Comparison of ENCODE assay signal across 10 cellular contexts in the genomic region with DNA sequence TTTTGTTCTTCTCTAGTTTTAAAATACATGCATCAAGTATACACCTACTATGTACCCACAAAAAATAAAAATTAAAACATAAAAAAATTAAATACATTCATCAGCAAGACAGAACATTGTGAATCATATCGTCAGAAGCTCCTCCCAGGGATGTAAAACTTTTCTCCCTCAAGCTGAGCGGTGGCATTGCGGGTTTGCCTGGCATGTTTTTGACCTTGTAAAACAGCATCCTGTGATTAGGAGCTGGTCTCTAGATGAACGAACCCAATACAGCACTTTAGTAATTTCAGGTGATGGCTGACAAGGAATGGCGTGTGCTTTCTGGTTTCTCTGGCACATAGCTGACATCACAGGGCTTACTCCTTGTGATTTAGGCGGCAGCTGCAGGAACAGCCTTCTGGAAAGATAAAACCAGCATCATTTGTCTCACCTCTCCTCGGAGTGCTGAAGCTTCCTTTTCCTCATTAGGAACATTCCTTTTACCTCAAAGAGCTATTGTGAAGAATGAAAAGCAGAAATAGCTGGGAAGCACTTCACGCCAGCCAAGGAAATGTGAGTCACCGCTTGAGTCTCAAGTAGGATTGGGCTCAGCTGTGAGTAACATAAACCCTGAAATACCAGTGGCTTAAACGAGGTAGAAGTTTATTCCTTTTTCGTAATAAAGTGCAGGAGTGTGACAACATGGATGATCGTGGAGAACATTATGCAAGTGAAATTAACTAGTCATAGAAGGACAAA. TPM values are rescaled to one million over a fixed set of nuclear protein-coding genes. Genes with fewer than 3 reads are reported as not detected.
DNase-seq lines count a peak whose midpoint lies in the region; ATAC-seq and TF ChIP-seq lines count a peak whose summit lies in the region.
"Had no signal": no experiment of that assay in that cellular context is flagged by ENCODE, and none has a peak within 500 bp of the region (broad histone marks: within the 10 kb centered on the region; RNA-seq: fewer than 3 reads in every experiment).

No MANE protein-coding gene starts in this region.

- no peaks in the 10 kb centered on the region for H3K27me3 ChIP-seq in IMR-90 (ENCODE audit: control insufficient read depth, insufficient read depth, low read length)
- no peaks in the 10 kb centered on the region for H3K27me3 ChIP-seq in left lung

- no peak overlapping the region for H3K56ac ChIP-seq in IMR-90 (ENCODE audit: extremely low read depth, insufficient read depth, low read length)

- no peak overlapping the region; the same call in 1 of the 2 replicates for H3K4me3 ChIP-seq in AG10803 (ENCODE audit: low read length)
- H3K4me3 ChIP-seq in IMR-90 (ENCODE audit: insufficient read depth, low read depth, low read length), result peak overlapping the region; percentile 9; the same call in 1 of the 2 replicates
- H3K4me3 ChIP-seq in astrocyte of the spinal cord (ENCODE audit: low read depth, low read length), result no peak overlapping the region
- no peak overlapping the region for H3K4me3 ChIP-seq in left lung

- H3K4me1 ChIP-seq in IMR-90 (ENCODE audit: control insufficient read depth, insufficient read depth, low read length) (peaks cover 3% of the 10 kb centered on the region; the same call in 1 of the 2 replicates), left lung (no peaks in the 10 kb centered on the region)

- peak overlapping the region; percentile 10 for H4K5ac ChIP-seq in IMR-90 (ENCODE audit: low read depth, low read length)

- peak overlapping the region; percentile 75 for H2BK120ac ChIP-seq in IMR-90 (ENCODE audit: low read depth, low read length)

- H4K8ac ChIP-seq in IMR-90 (ENCODE audit: low read depth in 2 of 2, low read length in 2 of 2), result peak overlapping the region in 1 of 2 experiments; percentile 59; a peak in 2 of 4 replicates

- no peak overlapping the region; the same call in 1 of the 2 replicates for H4K91ac ChIP-seq in IMR-90 (ENCODE audit: insufficient read depth, low read depth, low read length)

- H3K4ac ChIP-seq in IMR-90 (ENCODE audit: low read depth, low read length), result peak overlapping the region; percentile 56

- H2AK9ac ChIP-seq in IMR-90 (replicated peaks; ENCODE audit: low read depth, low read length, poor library complexity), result peak overlapping the region; percentile 52

- H4K20me1 ChIP-seq in IMR-90 (ENCODE audit: insufficient read depth, low read length), result no peaks in the 10 kb centered on the region

- BruUV-seq in IMR-90 (replicated peaks; lab: Mats Ljungman, UMichigan), result no TSS peak

- peak overlapping the region; percentile 71 for H2BK20ac ChIP-seq in IMR-90 (ENCODE audit: low read depth, low read length)

- peak overlapping the region; percentile 81 for H3K4me2 ChIP-seq in IMR-90 (ENCODE audit: low read depth, low read length)

- peak overlapping the region; percentile 13; the same call in 1 of the 2 replicates for H2AK5ac ChIP-seq in IMR-90 (ENCODE audit: low read depth, low read length)

- H3K9ac ChIP-seq in IMR-90 (ENCODE audit: low read depth, low read length), result no peak overlapping the region

- dilution Hi-C loops in IMR-90 (cut with HindIII; ENCODE audit: low sequenced_read_pairs, unreplicated experiment), result no loop called here

- TF ChIP-seq CTCF in AG10803 (conservative IDR thresholded peaks at IDR 0.05; ENCODE audit: low read length) (no peak), IMR-90 (conservative IDR thresholded peaks at IDR 0.05; ENCODE audit: low read depth, low read length) (no peak), astrocyte of the spinal cord (IDR thresholded peaks at IDR 0.05; ENCODE audit: low read depth, low read length) (no peak), left lung (IDR thresholded peaks at IDR 0.05) (no peak)

- DNase-seq in AG10803 (ENCODE audit: low read depth) (peak; percentile 85), IMR-90 (peak; percentile 96), astrocyte of the spinal cord (ENCODE audit: low read depth, low spot score) (peak; percentile 90), left lung (peak in 1 of 2 donors; percentile 46), NCI-H1436 (lab: John Stamatoyannopoulos, UW) (no peak)
- DNase-seq in activated effector memory CD4-positive, alpha-beta T cell treated with anti-CD3 and anti-CD28 coated beads, Interleukin-2, amount 50 U/mL, for 16 hours, result no peak

- H2BK5ac ChIP-seq in IMR-90 (ENCODE audit: low read depth, low read length, poor library complexity, severe bottlenecking), result peak overlapping the region; percentile 54

- no peaks in the 10 kb centered on the region for H3K79me1 ChIP-seq in IMR-90 (ENCODE audit: low read depth in 1 of 2, low read length in 2 of 2)

- peak; percentile 90 for ATAC-seq in IMR-90 (ENCODE audit: low read depth)
- ATAC-seq in left lung, result peak; percentile 91
- ATAC-seq in GM18873 (IDR thresholded peaks at IDR 0.05; ENCODE audit: low FRiP score, unreplicated experiment), result no peak
- ATAC-seq in GM21423 (IDR thresholded peaks at IDR 0.05; ENCODE audit: unreplicated experiment), result no peak
- ATAC-seq: sciatic nerve had no signal

- H3K36me3 ChIP-seq in IMR-90 (ENCODE audit: control insufficient read depth, insufficient read depth, low read length) (no peaks in the 10 kb centered on the region), left lung (no peaks in the 10 kb centered on the region)

- 0 out of 2 replicates have a peak, but pooled peaks cover 3% of the 10 kb centered on the region for H3K9me1 ChIP-seq in IMR-90 (ENCODE audit: insufficient read depth, low read length)

- H3K27ac ChIP-seq in IMR-90 (ENCODE audit: insufficient read depth, low read length) (peak overlapping the region; percentile 78), left lung (peak overlapping the region in 1 of 2 donors; percentile 21)

- H3K23ac ChIP-seq in IMR-90 (ENCODE audit: low read depth, low read length), result no peak overlapping the region

- TF ChIP-seq POLR2A in IMR-90 (IDR thresholded peaks at IDR 0.05; ENCODE audit: low read depth, low read length), result no peak

- CTCF ChIA-PET in IMR-90 (lab: Yijun Ruan, JAX), result interaction anchor here (0.6 to 0.9 kb wide), 3 partner anchors 38 to 238 kb away, joined by 3 to 5 read pairs (median 3); no protein-coding TSS in a partner anchor

- 40% methylated on average over 1 of the region's 12 CpGs; no CpG with 5 or more reads in 1 of the 2 experiments for WGBS in IMR-90 (ENCODE audit: extremely low coverage in 2 of 2, insufficient read length in 1 of 2), 2 experiments

- H2BK15ac ChIP-seq in IMR-90 (ENCODE audit: low read depth, low read length), result peak overlapping the region; percentile 40; the same call in 2 of the 3 replicates

- intact Hi-C loops in IMR-90 (cut with micrococcal nuclease) (no loop called here), left lung (cut with DNase I) (no loop called here)

- H3K18ac ChIP-seq in IMR-90 (ENCODE audit: low read depth, low read length), result peak overlapping the region; percentile 87

- peak overlapping the region; percentile 80 for H2AFZ ChIP-seq in IMR-90 (replicated peaks; ENCODE audit: low read length, poor library complexity)

- POLR2A ChIA-PET in IMR-90 (lab: Charles Lee; ENCODE audit: unreplicated experiment), result interaction anchor here (0.6 kb wide), 1 partner anchor 109 kb away, joined by 7 read pairs; no protein-coding TSS in a partner anchor

- H3K9me3 ChIP-seq in IMR-90 (ENCODE audit: control insufficient read depth, insufficient read depth, low read length), result no peaks in the 10 kb centered on the region
- no peaks in the 10 kb centered on the region for H3K9me3 ChIP-seq in left lung

- H3K14ac ChIP-seq in IMR-90 (replicated peaks; ENCODE audit: low read depth, low read length), result 0 out of 2 replicates have a peak overlapping the region, but pooled peaks have one; percentile 12

- TF ChIP-seq RAD21 in IMR-90 (IDR thresholded peaks at IDR 0.05; ENCODE audit: low read length), result no peak

- in situ Hi-C loops in IMR-90 (cut with MboI; ENCODE audit: low sequenced_read_pairs), result no loop called here
- in situ Hi-C loops in astrocyte of the spinal cord (cut with HindIII; ENCODE audit: low sequenced_read_pairs), result no loop called here

TF ChIP-seq in IMR-90, 13 proteins besides CTCF, POLR2A, EP300 and RAD21:
- TF ChIP-seq SMC3 (IDR thresholded peaks at IDR 0.05; ENCODE audit: low read depth, low read length) (no peak), RFX5 (IDR thresholded peaks at IDR 0.05; ENCODE audit: low read depth, low read length) (no peak), CHD1 (IDR thresholded peaks at IDR 0.05; ENCODE audit: low read depth, low read length) (no peak), NFE2L2 (IDR thresholded peaks at IDR 0.05; ENCODE audit: low read depth, low read length) (no peak), FOS (IDR thresholded peaks at IDR 0.05; ENCODE audit: low read depth, low read length) (peak; percentile 79), RCOR1 (IDR thresholded peaks at IDR 0.05; ENCODE audit: insufficient replicate concordance, low read length) (no peak), MXI1 (IDR thresholded peaks at IDR 0.05; ENCODE audit: borderline replicate concordance, low read depth, low read length) (no peak), MAFK (IDR thresholded peaks at IDR 0.05; ENCODE audit: low read depth, low read length) (no peak), MAZ (IDR thresholded peaks at IDR 0.05; ENCODE audit: borderline replicate concordance, low read depth, low read length) (no peak), BHLHE40 (IDR thresholded peaks at IDR 0.05; ENCODE audit: low read depth, low read length) (no peak), CEBPB (IDR thresholded peaks at IDR 0.05; ENCODE audit: low read depth, low read length) (peak; percentile 88)
- TF ChIP-seq, protein P1, sequence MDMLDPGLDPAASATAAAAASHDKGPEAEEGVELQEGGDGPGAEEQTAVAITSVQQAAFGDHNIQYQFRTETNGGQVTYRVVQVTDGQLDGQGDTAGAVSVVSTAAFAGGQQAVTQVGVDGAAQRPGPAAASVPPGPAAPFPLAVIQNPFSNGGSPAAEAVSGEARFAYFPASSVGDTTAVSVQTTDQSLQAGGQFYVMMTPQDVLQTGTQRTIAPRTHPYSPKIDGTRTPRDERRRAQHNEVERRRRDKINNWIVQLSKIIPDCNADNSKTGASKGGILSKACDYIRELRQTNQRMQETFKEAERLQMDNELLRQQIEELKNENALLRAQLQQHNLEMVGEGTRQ (IDR thresholded peaks at IDR 0.05; ENCODE audit: low read depth, low read length), result no peak
- TF ChIP-seq, protein P2, sequence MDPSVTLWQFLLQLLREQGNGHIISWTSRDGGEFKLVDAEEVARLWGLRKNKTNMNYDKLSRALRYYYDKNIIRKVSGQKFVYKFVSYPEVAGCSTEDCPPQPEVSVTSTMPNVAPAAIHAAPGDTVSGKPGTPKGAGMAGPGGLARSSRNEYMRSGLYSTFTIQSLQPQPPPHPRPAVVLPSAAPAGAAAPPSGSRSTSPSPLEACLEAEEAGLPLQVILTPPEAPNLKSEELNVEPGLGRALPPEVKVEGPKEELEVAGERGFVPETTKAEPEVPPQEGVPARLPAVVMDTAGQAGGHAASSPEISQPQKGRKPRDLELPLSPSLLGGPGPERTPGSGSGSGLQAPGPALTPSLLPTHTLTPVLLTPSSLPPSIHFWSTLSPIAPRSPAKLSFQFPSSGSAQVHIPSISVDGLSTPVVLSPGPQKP (IDR thresholded peaks at IDR 0.05; ENCODE audit: borderline replicate concordance, low read depth, low read length), result no peak

RNA-seq across cellular contexts. Expression of a gene that starts 44.3 kb away (rescaled TPM):
- total RNA-seq in IMR-90 (2012; rRNA removed), result not detected in 2 replicates
- polyA plus RNA-seq in IMR-90 (2012; rRNA removed), result not detected in 2 replicates
- polyA plus RNA-seq in IMR-90 (2012; cell fraction: cytosol; rRNA removed), result not detected in 2 replicates
- polyA plus RNA-seq in IMR-90 (2012; cell fraction: nucleus; rRNA removed; ENCODE audit: low replicate concordance), result not detected in 2 replicates
- total RNA-seq in left lung, result not detected
- total RNA-seq: dermis microvascular lymphatic vessel endothelial cell, sciatic nerve had no signal

Comparison
In these comparisons a context has a peak if more than half of its experiments do, and no peak if none do; other contexts are left out.
1. DNase-seq: peak in AG10803 (single experiment), IMR-90 (single experiment) and astrocyte of the spinal cord (single experiment); none in NCI-H1436 (single experiment) and activated effector memory CD4-positive, alpha-beta T cell treated with anti-CD3 and anti-CD28 coated beads, Interleukin-2, amount 50 U/mL, for 16 hours (single experiment).
2. ATAC-seq: peak in IMR-90 (single experiment) and left lung (single experiment); none in GM18873 (single experiment) and GM21423 (single experiment).